In the genomic region with DNA sequence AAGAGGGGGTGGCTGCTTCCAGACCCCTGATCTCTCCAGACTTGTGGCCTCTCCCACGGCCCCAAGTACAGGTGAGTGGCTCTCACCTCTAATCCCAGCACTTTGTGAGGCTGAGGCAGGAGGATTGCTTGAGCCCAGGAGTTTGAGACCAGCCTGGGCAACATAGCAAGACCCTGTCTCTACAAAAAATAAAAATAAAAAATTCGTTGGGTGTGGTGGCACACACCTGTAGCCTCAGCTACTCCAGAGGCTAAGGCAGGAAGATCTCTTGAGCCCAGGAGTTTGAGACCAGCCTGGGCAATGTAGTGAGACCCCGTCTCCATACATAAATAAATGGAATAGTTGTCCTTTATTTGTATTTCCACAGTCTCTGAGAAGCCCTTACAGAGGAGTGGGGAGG, we compare ENCODE assay signal across 12 cellular contexts. TPM values are rescaled to one million over a fixed set of nuclear protein-coding genes. Genes with fewer than 3 reads are reported as not detected.
A peak's percentile ranks its signal among the peaks of the same experiment; 100 is the strongest.
DNase-seq lines count a peak whose midpoint lies in the region; ATAC-seq and TF ChIP-seq lines count a peak whose summit lies in the region.
"Not testable (repeated sequence)": the region's sequence is repeated elsewhere in the genome, so short reads cannot be mapped to it uniquely, and the experiment has no call there.
"Had no signal": no experiment of that assay in that cellular context is flagged by ENCODE, and none has a peak within 500 bp of the region (broad histone marks: within the 10 kb centered on the region; RNA-seq: fewer than 3 reads in every experiment).

No MANE protein-coding gene starts in this region.

- H3K4me1 Mint-ChIP-seq in activated CD8-positive, alpha-beta T cell treated with anti-CD3 and anti-CD28 coated beads for 36 hours (ENCODE audit: low read depth): peaks cover 10% of the 10 kb centered on the region
- H3K4me1 Mint-ChIP-seq in naive B cell: peaks cover 10 to 22% (median 15%) of the 10 kb centered on the region in 3 donors
- H3K4me1 Mint-ChIP-seq in stimulated activated naive B cell treated with anti-CD40 and anti-IgM and Interleukin-4, amounts not matched to agents 10 μg/mL and 1 μg/mL and 100 μg/mL, for 72 hours: peaks cover 30 to 61% of the 10 kb centered on the region in 2 donors

- H3K4me1 ChIP-seq in BLaER1 (peaks cover 65% of the 10 kb centered on the region), OCI-LY1 (ENCODE audit: insufficient read depth, low read length, severe bottlenecking) (peaks cover 47% of the 10 kb centered on the region), transverse colon (peaks cover 0 to 19% (median 18%) of the 10 kb centered on the region in 4 donors)

- H2AFZ ChIP-seq in OCI-LY1 (ENCODE audit: low read length): not testable (repeated sequence)

- not testable (repeated sequence) for H3K36me3 Mint-ChIP-seq in activated CD8-positive, alpha-beta T cell treated with anti-CD3 and anti-CD28 coated beads for 36 hours (ENCODE audit: low read depth); naive B cell; stimulated activated naive B cell treated with anti-CD40 and anti-IgM and Interleukin-4, amounts not matched to agents 10 μg/mL and 1 μg/mL and 100 μg/mL, for 72 hours

- H3K4me3 ChIP-seq in BLaER1; OCI-LY1 (ENCODE audit: low read depth, low read length, poor library complexity, severe bottlenecking); transverse colon: not testable (repeated sequence)
- H3K4me3 ChIP-seq in dorsolateral prefrontal cortex: peak overlapping the region in 1 of 59 donors; percentile 17

- TF ChIP-seq POLR2A in transverse colon (IDR thresholded peaks at IDR 0.05): not testable (repeated sequence)

- not testable (repeated sequence) for H3K9ac ChIP-seq in BLaER1
- H3K9ac ChIP-seq in OCI-LY1 (ENCODE audit: low read length): peak overlapping the region; percentile 43; the same call in 1 of the 2 replicates

- not testable (repeated sequence) for H3K79me2 ChIP-seq in OCI-LY1 (ENCODE audit: insufficient read depth, low read length)

- not testable (repeated sequence) for ATAC-seq in activated CD8-positive, alpha-beta T cell treated with anti-CD3 and anti-CD28 coated beads for 36 hours; naive B cell (ENCODE audit: low read depth in 2 of 2); stimulated activated naive B cell treated with anti-CD40 and anti-IgM and Interleukin-4, amounts not matched to agents 10 μg/mL and 1 μg/mL and 100 μg/mL, for 72 hours (replicated peaks)

- DNase-seq in activated CD8-positive, alpha-beta T cell treated with anti-CD3 and anti-CD28 coated beads for 36 hours; dorsolateral prefrontal cortex; naive B cell; stimulated activated naive B cell treated with anti-CD40 and anti-IgM and Interleukin-4, amounts not matched to agents 10 μg/mL and 1 μg/mL and 100 μg/mL, for 72 hours; transverse colon: not testable (repeated sequence)

- H3K36me3 ChIP-seq in BLaER1; OCI-LY1 (ENCODE audit: insufficient read depth, low read length); transverse colon: not testable (repeated sequence)

- H3K9me3 ChIP-seq in BLaER1; OCI-LY1 (ENCODE audit: low read length); transverse colon: not testable (repeated sequence)

- H3K4me3 Mint-ChIP-seq in activated CD8-positive, alpha-beta T cell treated with anti-CD3 and anti-CD28 coated beads for 36 hours: not testable (repeated sequence)
- H3K4me3 Mint-ChIP-seq in naive B cell: peak overlapping the region in 2 of 8 donors; percentile 39 to 63
- peak overlapping the region; percentile 52 to 61 for H3K4me3 Mint-ChIP-seq in stimulated activated naive B cell treated with anti-CD40 and anti-IgM and Interleukin-4, amounts not matched to agents 10 μg/mL and 1 μg/mL and 100 μg/mL, for 72 hours

- CTCF ChIA-PET in activated CD8-positive, alpha-beta T cell treated with anti-CD3 and anti-CD28 coated beads for 36 hours (lab: Charles Lee): interaction anchor here (1.0 kb wide), 1 partner anchor 11 kb away, joined by 3 read pairs; no protein-coding TSS in a partner anchor

- TF ChIP-seq CTCF in OCI-LY1 (IDR thresholded peaks at IDR 0.05; ENCODE audit: low read length); activated CD8-positive, alpha-beta T cell treated with anti-CD3 and anti-CD28 coated beads for 36 hours (IDR thresholded peaks at IDR 0.05); dorsolateral prefrontal cortex (IDR thresholded peaks at IDR 0.05 in 54 of 56, conservative IDR thresholded peaks at IDR 0.05 in 2 of 56; ENCODE audit: low read depth in 1 of 56, partially characterized antibody in 56 of 56); transverse colon (IDR thresholded peaks at IDR 0.05): not testable (repeated sequence)

- H4K20me1 ChIP-seq in BLaER1; OCI-LY1 (ENCODE audit: insufficient read depth, low read length): not testable (repeated sequence)

- H3K27ac Mint-ChIP-seq in activated CD8-positive, alpha-beta T cell treated with anti-CD3 and anti-CD28 coated beads for 36 hours: peak overlapping the region; percentile 76
- peak overlapping the region in 5 of 6 donors; percentile 79 to 96 (median 93) for H3K27ac Mint-ChIP-seq in naive B cell
- H3K27ac Mint-ChIP-seq in stimulated activated naive B cell treated with anti-CD40 and anti-IgM and Interleukin-4, amounts not matched to agents 10 μg/mL and 1 μg/mL and 100 μg/mL, for 72 hours: peak overlapping the region; percentile 99

- H3K9me2 ChIP-seq in OCI-LY1 (ENCODE audit: low read depth, low read length): not testable (repeated sequence)

- H3F3A ChIP-seq in OCI-LY1 (ENCODE audit: insufficient read depth, low read length): not testable (repeated sequence)

- H3K9me3 Mint-ChIP-seq in activated CD8-positive, alpha-beta T cell treated with anti-CD3 and anti-CD28 coated beads for 36 hours; naive B cell; stimulated activated naive B cell treated with anti-CD40 and anti-IgM and Interleukin-4, amounts not matched to agents 10 μg/mL and 1 μg/mL and 100 μg/mL, for 72 hours: not testable (repeated sequence)

- not testable (repeated sequence) for H3K27me3 Mint-ChIP-seq in activated CD8-positive, alpha-beta T cell treated with anti-CD3 and anti-CD28 coated beads for 36 hours; naive B cell; stimulated activated naive B cell treated with anti-CD40 and anti-IgM and Interleukin-4, amounts not matched to agents 10 μg/mL and 1 μg/mL and 100 μg/mL, for 72 hours

- POLR2A ChIA-PET in activated CD8-positive, alpha-beta T cell treated with anti-CD3 and anti-CD28 coated beads for 36 hours (lab: Charles Lee): interaction anchor here (1.8 kb wide), 1 partner anchor 12 kb away, joined by 4 read pairs; no protein-coding TSS in a partner anchor

- 0 to 60% methylated on average over 1 to 3 of the region's 3 CpGs for WGBS in transverse colon (ENCODE audit: low coverage in 1 of 2), 2 donors

- intact Hi-C loops in activated CD8-positive, alpha-beta T cell treated with anti-CD3 and anti-CD28 coated beads for 36 hours (cut with micrococcal nuclease); dorsolateral prefrontal cortex (cut with DNase I); transverse colon (cut with DNase I; ENCODE audit: low total_unique reads): not testable (repeated sequence)

- H3K27ac ChIP-seq in BLaER1 (peak overlapping the region; percentile 64), OCI-LY1 (ENCODE audit: low read depth, low read length, poor library complexity, severe bottlenecking) (peak overlapping the region; percentile 89), angular gyrus (ENCODE audit: low read depth, low read length) (peak overlapping the region; percentile 96), dorsolateral prefrontal cortex (peak overlapping the region; percentile 60 to 99 (median 95)), transverse colon (peak overlapping the region; percentile 53 to 66 (median 60))

- in situ Hi-C loops in transverse colon (cut with MboI; ENCODE audit: low pct_ligation_motif_present in 1 of 4, low pct_unique_long_range_greater_than_20kb in 1 of 4, low sequenced_read_pairs in 3 of 4): not testable (repeated sequence)

- H3K27me3 ChIP-seq in BLaER1; OCI-LY1 (ENCODE audit: insufficient read depth, low read length); dorsolateral prefrontal cortex; transverse colon: not testable (repeated sequence)

- peak overlapping the region; percentile 50 for H3K4me2 ChIP-seq in BLaER1
- H3K4me2 ChIP-seq in OCI-LY1 (ENCODE audit: low read length): peak overlapping the region; percentile 13; the same call in 1 of the 2 replicates

- TF ChIP-seq EP300 in transverse colon (IDR thresholded peaks at IDR 0.05; ENCODE audit: low read depth): not testable (repeated sequence)

RNA-seq across cellular contexts. Expression of a gene that starts 6.2 kb away (rescaled TPM):
- total RNA-seq in activated CD8-positive, alpha-beta T cell treated with anti-CD3 and anti-CD28 coated beads for 36 hours: 10 to 100 TPM in 1 of 2 experiments, 1 to 10 TPM in 1; 9.8 to 12.4 TPM
- total RNA-seq in dorsolateral prefrontal cortex: 10 to 100 TPM; 17.0 to 95.6 (median 38.8) TPM
- under 1 TPM in 4 of 6 donors, not detected in 2; 0.17 to 0.48 (median 0.41) TPM for polyA plus RNA-seq in naive B cell (ENCODE audit: low read depth in 6 of 6)
- total RNA-seq in transverse colon: 10 to 100 TPM in 1 of 4 donors, 1 to 10 TPM in 3; 1.9 to 38.2 (median 4.9) TPM
- total RNA-seq: IMR-90 had no signal
- polyA plus RNA-seq: BJ, IMR-90 had no signal

RNA-seq across cellular contexts. Expression of a gene that starts 7.8 kb away (rescaled TPM):
- 1 to 10 TPM; 1.7 to 1.9 TPM for total RNA-seq in activated CD8-positive, alpha-beta T cell treated with anti-CD3 and anti-CD28 coated beads for 36 hours
- total RNA-seq in dorsolateral prefrontal cortex (1 to 10 TPM in 28 of 120 experiments, under 1 TPM in 66, not detected in 26; 0.31 to 3.5 (median 0.80) TPM), transverse colon (not detected)
- 1 to 10 TPM in 1 of 6 donors, not detected in 5; 1.2 TPM for polyA plus RNA-seq in naive B cell (ENCODE audit: low read depth in 6 of 6)
- total RNA-seq: Daoy, H9, IMR-90 had no signal
- polyA plus RNA-seq: BJ, IMR-90 had no signal

RNA-seq across cellular contexts. Expression of a gene that starts 43.6 kb away (rescaled TPM):
- 100 to 1,000 TPM; 112 to 133 TPM for total RNA-seq in activated CD8-positive, alpha-beta T cell treated with anti-CD3 and anti-CD28 coated beads for 36 hours
- total RNA-seq in dorsolateral prefrontal cortex (10 to 100 TPM; 20.8 to 54.8 (median 35.0) TPM), transverse colon (10 to 100 TPM; 60.7 to 96.1 (median 72.8) TPM)
- 10 to 100 TPM in 5 of 6 donors, 1 to 10 TPM in 1; 9.0 to 45.5 (median 25.4) TPM for polyA plus RNA-seq in naive B cell (ENCODE audit: low read depth in 6 of 6)

RNA-seq across cellular contexts. Expression of a gene that starts 43.8 kb away (rescaled TPM):
- total RNA-seq in activated CD8-positive, alpha-beta T cell treated with anti-CD3 and anti-CD28 coated beads for 36 hours: 10 to 100 TPM; 18.5 to 19.1 TPM
- total RNA-seq in dorsolateral prefrontal cortex (10 to 100 TPM; 12.4 to 35.1 (median 24.5) TPM), transverse colon (10 to 100 TPM; 17.5 to 41.5 (median 23.8) TPM)
- polyA plus RNA-seq in naive B cell (ENCODE audit: low read depth in 6 of 6): 10 to 100 TPM; 21.0 to 31.9 (median 24.1) TPM
